In genomic region chr11:76689861-76690260, GRCh38 we compare ENCODE assay signal across 20 cellular contexts. TPM values are rescaled to one million over a fixed set of nuclear protein-coding genes. Genes with fewer than 3 reads are reported as not detected.
A peak's percentile ranks its signal among the peaks of the same experiment; 100 is the strongest.
DNase-seq lines count a peak whose midpoint lies in the region; ATAC-seq, FAIRE-seq and TF ChIP-seq lines count a peak whose summit lies in the region.
"Had no signal": no experiment of that assay in that cellular context is flagged by ENCODE, and none has a peak within 500 bp of the region (broad histone marks: within the 10 kb centered on the region; RNA-seq: fewer than 3 reads in every experiment).

No MANE protein-coding gene starts in this region.

- H4K8ac ChIP-seq in IMR-90 (ENCODE audit: low read depth in 2 of 2, low read length in 2 of 2) (peak overlapping the region in 1 of 2 experiments; percentile 8; a peak in 1 of 4 replicates), H1 (ENCODE audit: extremely low read depth, insufficient read depth, low read length) (no peak overlapping the region), neuronal stem cell (ENCODE audit: low read depth, low read length) (peak overlapping the region; percentile 52)

- no peak overlapping the region for H3K56ac ChIP-seq in IMR-90 (ENCODE audit: extremely low read depth, insufficient read depth, low read length)
- no peak overlapping the region for H3K56ac ChIP-seq in H1 (replicated peaks; ENCODE audit: insufficient read length, low read depth, low read length)

- H3K79me1 ChIP-seq in IMR-90 (ENCODE audit: low read depth in 1 of 2, low read length in 2 of 2) (no peaks in the 10 kb centered on the region), H1 (ENCODE audit: low read depth, low read length) (no peaks in the 10 kb centered on the region), neuronal stem cell (ENCODE audit: low read depth, low read length) (no peaks in the 10 kb centered on the region)

- DNase-seq in IMR-90, result no peak
- no peak for DNase-seq in H1 (ENCODE audit: low read depth in 1 of 2, low spot score in 2 of 2)
- DNase-seq in neuronal stem cell (ENCODE audit: low spot score), result no peak
- DNase-seq in dedifferentiated amniotic fluid mesenchymal stem cell (ENCODE audit: extremely low spot score), result no peak
- DNase-seq: ACHN; CD4-positive, alpha-beta memory T cell; DMS153; DMS79; GDM1; H9 had no signal

- peaks cover 59% of the 10 kb centered on the region for H3K27me3 Mint-ChIP-seq in stimulated activated memory B cell treated with anti-CD40 and anti-IgM and Interleukin-4, amounts not matched to agents 10 μg/mL and 1 μg/mL and 100 μg/mL, for 72 hours

- TF ChIP-seq CTCF in IMR-90 (conservative IDR thresholded peaks at IDR 0.05; ENCODE audit: low read depth, low read length) (no peak), H1 (IDR thresholded peaks at IDR 0.05; ENCODE audit: control extremely low read depth in 1 of 3, insufficient read depth in 1 of 3, low read depth in 1 of 3, low read length in 3 of 3) (no peak)

- no peak overlapping the region for H3K4me3 Mint-ChIP-seq in stimulated activated memory B cell treated with anti-CD40 and anti-IgM and Interleukin-4, amounts not matched to agents 10 μg/mL and 1 μg/mL and 100 μg/mL, for 72 hours
- H3K4me3 Mint-ChIP-seq: GM23338, H9 had no signal

- H2AK9ac ChIP-seq in IMR-90 (replicated peaks; ENCODE audit: low read depth, low read length, poor library complexity), result no peak overlapping the region

- no peak for FAIRE-seq in H1 (lab: Jason Lieb, UNC)
- FAIRE-seq: A204.1, GM12892, GM18507, HepG2 had no signal

- H3K9me1 ChIP-seq in IMR-90 (ENCODE audit: insufficient read depth, low read length), result no peaks in the 10 kb centered on the region

- H3K27ac Mint-ChIP-seq in stimulated activated memory B cell treated with anti-CD40 and anti-IgM and Interleukin-4, amounts not matched to agents 10 μg/mL and 1 μg/mL and 100 μg/mL, for 72 hours, result peak overlapping the region; percentile 42
- H3K27ac Mint-ChIP-seq: GM23338 had no signal

- H3K18ac ChIP-seq in IMR-90 (ENCODE audit: low read depth, low read length) (peak overlapping the region; percentile 13; the same call in 1 of the 2 replicates), H1 (ENCODE audit: extremely low read depth, low read length) (no peak overlapping the region; the same call in 1 of the 2 replicates), neuronal stem cell (ENCODE audit: low read length) (peak overlapping the region; percentile 86)

- no peak overlapping the region for H3K4me3 ChIP-seq in IMR-90 (ENCODE audit: insufficient read depth, low read depth, low read length)
- H3K4me3 ChIP-seq in H1 (ENCODE audit: extremely low read depth in 1 of 4, insufficient read depth in 2 of 4, low read depth in 3 of 4, low read length in 4 of 4), result no peak overlapping the region
- H3K4me3 ChIP-seq in neuronal stem cell (ENCODE audit: low read length in 2 of 2), result no peak overlapping the region
- H3K4me3 ChIP-seq: GM23338 had no signal

- no peaks in the 10 kb centered on the region for H3K9me3 Mint-ChIP-seq in stimulated activated memory B cell treated with anti-CD40 and anti-IgM and Interleukin-4, amounts not matched to agents 10 μg/mL and 1 μg/mL and 100 μg/mL, for 72 hours
- H3K9me3 Mint-ChIP-seq: CD4-positive, alpha-beta memory T cell; GM23338; H9 had no signal

- H3K9ac ChIP-seq in IMR-90 (ENCODE audit: low read depth, low read length) (no peak overlapping the region), H1 (replicated peaks in 1 of 4; ENCODE audit: extremely low read depth in 1 of 4, low read depth in 3 of 4, low read length in 3 of 4) (no peak overlapping the region), neuronal stem cell (ENCODE audit: low read depth, low read length, poor library complexity) (no peak overlapping the region)
- H3K9ac ChIP-seq: KMS-11 had no signal

- H4K91ac ChIP-seq in IMR-90 (ENCODE audit: insufficient read depth, low read depth, low read length) (peak overlapping the region; percentile 38; the same call in 1 of the 2 replicates), H1 (replicated peaks; ENCODE audit: insufficient read length, low read length) (no peak overlapping the region), neuronal stem cell (ENCODE audit: low read depth, low read length, poor library complexity) (no peak overlapping the region)

- H2BK120ac ChIP-seq in IMR-90 (ENCODE audit: low read depth, low read length) (peak overlapping the region; percentile 32; the same call in 1 of the 2 replicates), H1 (replicated peaks; ENCODE audit: low read depth, low read length) (no peak overlapping the region), neuronal stem cell (ENCODE audit: low read depth, low read length) (peak overlapping the region; percentile 58)

- H4K20me1 ChIP-seq in IMR-90 (ENCODE audit: insufficient read depth, low read length) (no peaks in the 10 kb centered on the region), H1 (replicated peaks in 1 of 2; ENCODE audit: control insufficient read depth in 1 of 2, insufficient read depth in 2 of 2, low read length in 2 of 2) (no peaks in the 10 kb centered on the region)

- H3K36me3 ChIP-seq in IMR-90 (ENCODE audit: control insufficient read depth, insufficient read depth, low read length) (no peaks in the 10 kb centered on the region), H1 (ENCODE audit: control insufficient read depth in 2 of 4, insufficient read depth in 4 of 4, low read length in 3 of 4) (no peaks in the 10 kb centered on the region), neuronal stem cell (replicated peaks in 1 of 2; ENCODE audit: control insufficient read depth in 2 of 2, insufficient read depth in 2 of 2, low read length in 2 of 2) (peaks cover 0 to 1% of the 10 kb centered on the region in 2 donors)

- H2BK12ac ChIP-seq in H1 (ENCODE audit: low read depth, low read length) (no peak overlapping the region), neuronal stem cell (ENCODE audit: low read length) (no peak overlapping the region)

- no peak for ATAC-seq in IMR-90 (ENCODE audit: low read depth)
- ATAC-seq in stimulated activated memory B cell treated with anti-CD40 and anti-IgM and Interleukin-4, amounts not matched to agents 10 μg/mL and 1 μg/mL and 100 μg/mL, for 72 hours, result no peak
- ATAC-seq in HG03520 (IDR thresholded peaks at IDR 0.05; ENCODE audit: unreplicated experiment), result no peak
- no peak for ATAC-seq in GM21825 (IDR thresholded peaks at IDR 0.05; ENCODE audit: unreplicated experiment)
- ATAC-seq: GM23338, HepG2 had no signal

- no peak overlapping the region for H2AFZ ChIP-seq in IMR-90 (replicated peaks; ENCODE audit: low read length, poor library complexity)
- H2AFZ ChIP-seq in H1 (ENCODE audit: low read length), result no peak overlapping the region
- H2AFZ ChIP-seq in neuronal stem cell (ENCODE audit: low read length), result peak overlapping the region; percentile 64
- H2AFZ ChIP-seq: GM23338 had no signal

- H3K23ac ChIP-seq in IMR-90 (ENCODE audit: low read depth, low read length) (no peak overlapping the region), H1 (ENCODE audit: insufficient read length) (no peak overlapping the region), neuronal stem cell (ENCODE audit: low read depth, low read length, poor library complexity) (no peak overlapping the region)

- no peak for TF ChIP-seq EP300 in H1 (IDR thresholded peaks at IDR 0.05; ENCODE audit: borderline replicate concordance in 1 of 2, low read depth in 2 of 2, low read length in 2 of 2)

- TF ChIP-seq RAD21 in IMR-90 (IDR thresholded peaks at IDR 0.05; ENCODE audit: low read length) (no peak), H1 (IDR thresholded peaks at IDR 0.05 in 1 of 2, conservative IDR thresholded peaks at IDR 0.05 in 1 of 2; ENCODE audit: low read depth in 2 of 2, low read length in 2 of 2) (no peak)

- CTCF ChIA-PET in IMR-90 (lab: Yijun Ruan, JAX) (interaction anchor here (1.2 kb wide), 1 partner anchor 10 kb away, joined by 7 read pairs; no protein-coding TSS in a partner anchor), H1 (lab: Charles Lee; ENCODE audit: partially characterized antibody) (interaction anchor here (1.0 to 2.8 kb wide), 5 partner anchors 8 to 99 kb away, joined by 4 to 19 read pairs (median 8); no protein-coding TSS in a partner anchor)

- no peak overlapping the region for H3K27ac ChIP-seq in IMR-90 (ENCODE audit: insufficient read depth, low read length)
- no peak overlapping the region for H3K27ac ChIP-seq in H1 (ENCODE audit: low read depth, low read length)
- H3K27ac ChIP-seq in neuronal stem cell (replicated peaks; ENCODE audit: low read length), result no peak overlapping the region
- H3K27ac ChIP-seq: C4-2B, KMS-11 had no signal

- POLR2A ChIA-PET in IMR-90 (lab: Charles Lee; ENCODE audit: unreplicated experiment), result no interaction called here
- POLR2A ChIA-PET in H1 (lab: Charles Lee; ENCODE audit: partially characterized antibody), result interaction anchor here (0.6 kb wide), 1 partner anchor 20 kb away, joined by 3 read pairs; no protein-coding TSS in a partner anchor

- H2AK5ac ChIP-seq in IMR-90 (ENCODE audit: low read depth, low read length), result peak overlapping the region; percentile 69
- no peak overlapping the region for H2AK5ac ChIP-seq in H1 (ENCODE audit: low read depth, low read length)
- peak overlapping the region; percentile 20 for H2AK5ac ChIP-seq in neuronal stem cell (ENCODE audit: low read depth, low read length)

- H3K14ac ChIP-seq in IMR-90 (replicated peaks; ENCODE audit: low read depth, low read length) (no peak overlapping the region), H1 (ENCODE audit: insufficient read length) (no peak overlapping the region), neuronal stem cell (ENCODE audit: low read length) (peak overlapping the region; percentile 42)

- H2BK15ac ChIP-seq in IMR-90 (ENCODE audit: low read depth, low read length) (no peak overlapping the region; the same call in 2 of the 3 replicates), H1 (ENCODE audit: low read length) (no peak overlapping the region), neuronal stem cell (ENCODE audit: low read length) (no peak overlapping the region)

- intact Hi-C loops in IMR-90 (cut with micrococcal nuclease), result loop anchor here (10.0 kb wide), 1 partner anchor 485 kb away; the partner anchor contains the start of gene WNT11

- dilution Hi-C loops in IMR-90 (cut with HindIII; ENCODE audit: low sequenced_read_pairs, unreplicated experiment), result no loop called here

- peaks cover 2% of the 10 kb centered on the region; the same call in 1 of the 2 replicates for H3K23me2 ChIP-seq in H1 (ENCODE audit: low read depth, low read length)

- peaks cover 28% of the 10 kb centered on the region for H3K4me1 Mint-ChIP-seq in stimulated activated memory B cell treated with anti-CD40 and anti-IgM and Interleukin-4, amounts not matched to agents 10 μg/mL and 1 μg/mL and 100 μg/mL, for 72 hours

- H3K4ac ChIP-seq in IMR-90 (ENCODE audit: low read depth, low read length) (no peak overlapping the region), H1 (replicated peaks; ENCODE audit: insufficient read length, low read depth, low read length) (no peak overlapping the region), neuronal stem cell (ENCODE audit: low read length) (peak overlapping the region; percentile 78)

- no peaks in the 10 kb centered on the region for H3K79me2 ChIP-seq in H1 (ENCODE audit: control insufficient read depth in 1 of 2, insufficient read depth in 2 of 2, low read length in 2 of 2)

- H3K27me3 ChIP-seq in IMR-90 (ENCODE audit: control insufficient read depth, insufficient read depth, low read length) (peaks cover 8% of the 10 kb centered on the region; the same call in 1 of the 2 replicates), H1 (replicated peaks in 1 of 4; ENCODE audit: control insufficient read depth in 3 of 4, extremely low read depth in 1 of 4, insufficient read depth in 3 of 4, low read length in 3 of 4) (no peaks in the 10 kb centered on the region), neuronal stem cell (ENCODE audit: control insufficient read depth in 3 of 3, insufficient read depth in 3 of 3, low read depth in 1 of 3, low read length in 3 of 3) (peaks cover 0 to 24% (median 0%) of the 10 kb centered on the region in 3 experiments)

- H3K4me1 ChIP-seq in IMR-90 (ENCODE audit: control insufficient read depth, insufficient read depth, low read length) (peaks cover 5% of the 10 kb centered on the region; the same call in 1 of the 2 replicates), H1 (replicated peaks in 1 of 4; ENCODE audit: control insufficient read depth in 3 of 4, insufficient read depth in 4 of 4, low read length in 3 of 4) (peaks cover 2 to 12% (median 10%) of the 10 kb centered on the region in 4 experiments), neuronal stem cell (ENCODE audit: control insufficient read depth in 2 of 2, insufficient read depth in 1 of 2, low read depth in 1 of 2, low read length in 2 of 2) (peaks cover 0 to 4% of the 10 kb centered on the region in 2 donors)

- peak overlapping the region; percentile 26; the same call in 1 of the 2 replicates for H2BK20ac ChIP-seq in IMR-90 (ENCODE audit: low read depth, low read length)
- no peak overlapping the region for H2BK20ac ChIP-seq in H1 (ENCODE audit: low read length)

- H3K9me3 ChIP-seq in IMR-90 (ENCODE audit: control insufficient read depth, insufficient read depth, low read length), result no peaks in the 10 kb centered on the region
- no peaks in the 10 kb centered on the region for H3K9me3 ChIP-seq in H1 (ENCODE audit: insufficient read depth in 2 of 2, low read depth in 1 of 2, low read length in 1 of 2)
- H3K9me3 ChIP-seq in neuronal stem cell (replicated peaks in 1 of 2; ENCODE audit: control insufficient read depth in 2 of 2, insufficient read depth in 1 of 2, low read depth in 1 of 2, low read length in 2 of 2), result no peaks in the 10 kb centered on the region

- no peak overlapping the region for H3K4me2 ChIP-seq in IMR-90 (ENCODE audit: low read depth, low read length)
- H3K4me2 ChIP-seq in H1 (ENCODE audit: insufficient read depth in 1 of 2, low read depth in 2 of 2, low read length in 2 of 2), result no peak overlapping the region
- H3K4me2 ChIP-seq in neuronal stem cell (ENCODE audit: insufficient read depth, low read length, poor library complexity, severe bottlenecking), result no peak overlapping the region
- H3K4me2 ChIP-seq: GM23338, KMS-11 had no signal

- H2BK5ac ChIP-seq in IMR-90 (ENCODE audit: low read depth, low read length, poor library complexity, severe bottlenecking), result no peak overlapping the region
- H2BK5ac ChIP-seq in H1 (ENCODE audit: low read depth, low read length), result peak overlapping the region; percentile 35; the same call in 1 of the 2 replicates
- no peak overlapping the region for H2BK5ac ChIP-seq in neuronal stem cell (ENCODE audit: low read length)

- H4K5ac ChIP-seq in IMR-90 (ENCODE audit: low read depth, low read length), result peak overlapping the region; percentile 7; the same call in 1 of the 2 replicates
- no peak overlapping the region for H4K5ac ChIP-seq in H1 (ENCODE audit: insufficient read length, low read depth, low read length)

- BruUV-seq in IMR-90 (replicated peaks; lab: Mats Ljungman, UMichigan), result no TSS peak

- H3K36me3 Mint-ChIP-seq in stimulated activated memory B cell treated with anti-CD40 and anti-IgM and Interleukin-4, amounts not matched to agents 10 μg/mL and 1 μg/mL and 100 μg/mL, for 72 hours, result no peaks in the 10 kb centered on the region
- H3K36me3 Mint-ChIP-seq: CD4-positive, alpha-beta memory T cell had no signal

- in situ Hi-C loops in IMR-90 (cut with MboI; ENCODE audit: low sequenced_read_pairs), result loop anchor here (10.0 kb wide), 1 partner anchor 475 kb away; no protein-coding TSS in a partner anchor

- TF ChIP-seq POLR2A in IMR-90 (IDR thresholded peaks at IDR 0.05; ENCODE audit: low read depth, low read length) (no peak), H1 (IDR thresholded peaks at IDR 0.05; ENCODE audit: control extremely low read depth in 1 of 2, low read depth in 2 of 2, low read length in 2 of 2) (no peak)

- 100% methylated on average over 1 of the region's 8 CpGs; no CpG with 5 or more reads in 1 of the 2 experiments for WGBS in IMR-90 (ENCODE audit: extremely low coverage in 2 of 2, insufficient read length in 1 of 2), 2 experiments
- WGBS in H1 (ENCODE audit: extremely low coverage in 1 of 2, insufficient coverage in 1 of 2, insufficient read length in 1 of 2, insufficient replicate concordance in 2 of 2, low coverage in 1 of 2, low lambda C conversion rate in 2 of 2, missing lambda C conversion rate in 1 of 2), 2 experiments, result 86% methylated on average over 8 of the region's 8 CpGs; no CpG with 5 or more reads in 1 of the 2 experiments
- no CpG with 5 or more reads among the region's 8 CpGs for WGBS in neuronal stem cell (ENCODE audit: extremely low coverage in 2 of 2, insufficient read length in 2 of 2, insufficient replicate concordance in 1 of 2), 2 donors

RNA-seq across cellular contexts. Expression of gene LRRC32, which starts 19.3 kb away (rescaled TPM):
- 4.2 and 5.2 TPM in 2 replicates for total RNA-seq in IMR-90 (2012; rRNA removed)
- polyA plus RNA-seq in IMR-90 (2012; rRNA removed) (13.0 and 13.7 TPM in 2 replicates), H1 (2011; rRNA removed) (1.9 and 2.0 TPM in 2 replicates)
- polyA plus RNA-seq in IMR-90 (2012; cell fraction: cytosol; rRNA removed), result 10.9 and 20.1 TPM in 2 replicates
- 8.8 and 12.9 TPM in 2 replicates for polyA plus RNA-seq in IMR-90 (2012; cell fraction: nucleus; rRNA removed; ENCODE audit: low replicate concordance)
- total RNA-seq in H1 (2021; fragmentation: NEBNext Ultra II Directional; extraction: Animal tissue kit (Norgen Biotek cat#: 25700)), result 0.44 and 0.99 TPM in 2 replicates
- 1.0 TPM for polyA plus RNA-seq in H1 (2011; cell fraction: cytosol; rRNA removed)
- 0.88 TPM for polyA plus RNA-seq in H1 (2011; cell fraction: nucleus; rRNA removed)
- polyA plus RNA-seq in H1 (2012, experiment 1 of 2), result 1.0 to 3.3 TPM (median 1.7 TPM) in 4 replicates
- polyA plus RNA-seq in H1 (2012, experiment 2 of 2), result 1.0 TPM
- polyA plus RNA-seq in H1 (2013, experiment 1 of 2), result 1.1 TPM
- polyA plus RNA-seq in H1 (2013, experiment 2 of 2), result 1.2 TPM
- polyA minus RNA-seq in H1 (2011; rRNA and poly(A)+ RNA removed), result 0.95 and 1.2 TPM in 2 replicates
- polyA minus RNA-seq in H1 (2011; cell fraction: cytosol; rRNA and poly(A)+ RNA removed), result 1.2 TPM
- 0.50 TPM for polyA minus RNA-seq in H1 (2011; cell fraction: nucleus; rRNA and poly(A)+ RNA removed)
- polyA plus RNA-seq in neuronal stem cell (2013, experiment 1 of 2), result 0.91 TPM
- 1.1 TPM for polyA plus RNA-seq in neuronal stem cell (2013, experiment 2 of 2)
- total RNA-seq: HepG2 had no signal
